13 cellular contexts compared by ENCODE assay signal in genomic region chr14:89428163-89428523, GRCh38. TPM values are rescaled to one million over a fixed set of nuclear protein-coding genes. Genes with fewer than 3 reads are reported as not detected.
DNase-seq lines count a peak whose midpoint lies in the region; ATAC-seq and TF ChIP-seq lines count a peak whose summit lies in the region.
"Had no signal": no experiment of that assay in that cellular context is flagged by ENCODE, and none has a peak within 500 bp of the region (broad histone marks: within the 10 kb centered on the region; RNA-seq: fewer than 3 reads in every experiment).

No MANE protein-coding gene starts in this region.

- H3K4me1 ChIP-seq in hepatocyte (ENCODE audit: insufficient read depth): peaks cover 31% of the 10 kb centered on the region

- H3K36me3 Mint-ChIP-seq in activated T-helper 17 cell treated with anti-CD3 and anti-CD28 coated beads, Interleukin-2, amount 50 U/mL, for 72 hours (ENCODE audit: low read depth): peaks cover 6% of the 10 kb centered on the region

- H3K4me1 Mint-ChIP-seq in activated T-helper 17 cell treated with anti-CD3 and anti-CD28 coated beads, Interleukin-2, amount 50 U/mL, for 72 hours: peaks cover 32% of the 10 kb centered on the region
- peaks cover 90% of the 10 kb centered on the region for H3K4me1 Mint-ChIP-seq in stimulated activated naive CD8-positive, alpha-beta T cell treated with anti-CD3 and anti-CD28 coated beads, Interleukin-15, amount 100 ng/mL, for 72 hours

- H3K27ac Mint-ChIP-seq in activated T-helper 17 cell treated with anti-CD3 and anti-CD28 coated beads, Interleukin-2, amount 50 U/mL, for 72 hours: no peak overlapping the region
- H3K27ac Mint-ChIP-seq in stimulated activated naive CD8-positive, alpha-beta T cell treated with anti-CD3 and anti-CD28 coated beads, Interleukin-15, amount 100 ng/mL, for 72 hours: peak overlapping the region; percentile 87 to 99

- peak overlapping the region; percentile 17 for H3K4me3 Mint-ChIP-seq in activated T-helper 17 cell treated with anti-CD3 and anti-CD28 coated beads, Interleukin-2, amount 50 U/mL, for 72 hours
- H3K4me3 Mint-ChIP-seq in stimulated activated naive CD8-positive, alpha-beta T cell treated with anti-CD3 and anti-CD28 coated beads, Interleukin-15, amount 100 ng/mL, for 72 hours: peak overlapping the region; percentile 72 to 93

- no peak overlapping the region for H2AFZ ChIP-seq in hepatocyte

- peak overlapping the region; percentile 27 for H3K27ac ChIP-seq in hepatocyte
- H3K27ac ChIP-seq: 22Rv1, HL-60 had no signal

- no peaks in the 10 kb centered on the region for H3K36me3 ChIP-seq in hepatocyte (replicated peaks; ENCODE audit: insufficient read depth, low read depth)

- H4K20me1 ChIP-seq in hepatocyte (ENCODE audit: insufficient read depth, poor library complexity, severe bottlenecking): no peaks in the 10 kb centered on the region

- WGBS in hepatocyte (ENCODE audit: low lambda C conversion rate, missing lambda C conversion rate): 93% methylated on average over 2 of the region's 2 CpGs

- H3K27me3 ChIP-seq in hepatocyte: no peaks in the 10 kb centered on the region

- no peak for ATAC-seq in activated T-helper 17 cell treated with anti-CD3 and anti-CD28 coated beads, Interleukin-2, amount 50 U/mL, for 72 hours (replicated peaks)
- no peak for ATAC-seq in stimulated activated naive CD8-positive, alpha-beta T cell treated with anti-CD3 and anti-CD28 coated beads, Interleukin-15, amount 100 ng/mL, for 72 hours
- ATAC-seq in omental fat pad (ENCODE audit: low FRiP score) (no peak), HG03039 (IDR thresholded peaks at IDR 0.05; ENCODE audit: unreplicated experiment) (no peak)

- DNase-seq in DMS79 treated with DMSO at 0.1 percent for 48 hours (lab: John Stamatoyannopoulos, UW): peak; percentile 95
- DNase-seq in DMS79 (lab: John Stamatoyannopoulos, UW): no peak
- DNase-seq in hepatocyte (ENCODE audit: low spot score): no peak
- no peak for DNase-seq in stimulated activated naive CD8-positive, alpha-beta T cell treated with anti-CD3 and anti-CD28 coated beads, Interleukin-15, amount 100 ng/mL, for 72 hours
- no peak for DNase-seq in NCI-H524 treated with DMSO at 0.1 percent for 48 hours (lab: John Stamatoyannopoulos, UW)
- no peak for DNase-seq in omental fat pad (ENCODE audit: low spot score)
- DNase-seq: cortex of kidney, H7, RPMI8226 had no signal

- H3K9me3 ChIP-seq in hepatocyte (ENCODE audit: low read depth): no peaks in the 10 kb centered on the region

- H3K4me3 ChIP-seq in hepatocyte: no peak overlapping the region

- H3K79me2 ChIP-seq in hepatocyte: peaks cover 2% of the 10 kb centered on the region

- no peaks in the 10 kb centered on the region for H3K9me3 Mint-ChIP-seq in activated T-helper 17 cell treated with anti-CD3 and anti-CD28 coated beads, Interleukin-2, amount 50 U/mL, for 72 hours
- no peaks in the 10 kb centered on the region for H3K9me3 Mint-ChIP-seq in stimulated activated naive CD8-positive, alpha-beta T cell treated with anti-CD3 and anti-CD28 coated beads, Interleukin-15, amount 100 ng/mL, for 72 hours

- TF ChIP-seq CTCF in hepatocyte (IDR thresholded peaks at IDR 0.05; ENCODE audit: poor library complexity) (no peak), omental fat pad (IDR thresholded peaks at IDR 0.05) (no peak)

- H3K9me2 ChIP-seq in hepatocyte (replicated peaks; ENCODE audit: insufficient read depth): no peaks in the 10 kb centered on the region

- no peak overlapping the region for H3K4me2 ChIP-seq in hepatocyte

- no peaks in the 10 kb centered on the region for H3K27me3 Mint-ChIP-seq in activated T-helper 17 cell treated with anti-CD3 and anti-CD28 coated beads, Interleukin-2, amount 50 U/mL, for 72 hours
- H3K27me3 Mint-ChIP-seq in stimulated activated naive CD8-positive, alpha-beta T cell treated with anti-CD3 and anti-CD28 coated beads, Interleukin-15, amount 100 ng/mL, for 72 hours: no peaks in the 10 kb centered on the region

RNA-seq across cellular contexts. Expression of gene FOXN3, which starts 11.1 kb away (rescaled TPM):
- 10 to 100 TPM; 56.9 to 82.3 TPM for total RNA-seq in activated T-helper 17 cell treated with anti-CD3 and anti-CD28 coated beads, Interleukin-2, amount 50 U/mL, for 72 hours
- total RNA-seq in hepatocyte (38.9 and 47.6 TPM in 2 replicates), omental fat pad (100 to 1,000 TPM in 3 of 4 donors, 10 to 100 TPM in 1; 91.7 to 207 (median 125) TPM)
- 36.7 and 42.2 TPM in 2 replicates for polyA plus RNA-seq in hepatocyte
